Comparison of ENCODE assay signal across 8 cellular contexts in the genomic region with DNA sequence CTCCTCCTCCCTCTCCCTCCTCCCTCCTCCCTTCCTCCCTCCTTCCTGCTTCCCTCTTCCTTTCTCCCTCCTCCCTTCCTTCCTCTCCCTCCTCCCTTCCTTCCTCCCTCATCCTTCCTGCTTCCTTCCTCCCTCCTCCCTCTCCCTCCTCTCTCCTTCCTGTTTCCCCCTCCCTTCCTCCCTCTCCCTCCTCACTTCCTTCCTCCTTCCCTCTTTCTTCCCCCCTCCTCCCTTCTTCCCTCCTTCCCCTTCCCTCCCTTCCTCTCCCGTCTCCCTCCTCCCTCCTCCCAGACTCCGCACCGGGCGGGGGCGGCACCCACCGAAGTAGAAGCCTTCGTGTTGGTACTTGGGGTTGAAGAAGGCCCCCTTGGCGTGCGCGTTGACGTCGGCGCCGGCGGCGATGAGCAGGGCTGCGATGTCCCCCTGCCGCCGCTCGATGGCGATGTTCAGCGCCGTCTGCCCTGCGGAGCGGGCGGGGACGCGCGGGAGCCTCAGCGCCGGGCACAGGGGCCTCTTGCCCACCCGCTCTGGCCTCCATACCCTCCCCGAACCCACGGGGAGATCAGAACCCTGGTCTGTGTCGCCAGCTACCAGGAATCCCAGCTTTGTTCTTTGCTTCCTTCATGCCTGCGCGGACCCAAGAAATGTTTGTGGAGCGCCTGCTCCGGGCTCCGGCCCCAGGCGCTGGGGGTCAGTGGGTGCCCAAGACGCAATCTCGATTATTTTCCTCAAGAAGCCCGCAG. TPM values are rescaled to one million over a fixed set of nuclear protein-coding genes. Genes with fewer than 3 reads are reported as not detected.
A peak's percentile ranks its signal among the peaks of the same experiment; 100 is the strongest.
DNase-seq lines count a peak whose midpoint lies in the region; ATAC-seq, FAIRE-seq and TF ChIP-seq lines count a peak whose summit lies in the region.

No MANE protein-coding gene starts in this region.

- DNase-seq in CD4-positive, CD25-positive, alpha-beta regulatory T cell = peak in 2 of 3 donors; percentile 31 to 63
- DNase-seq in activated CD4-positive, CD25-positive, alpha-beta regulatory T cell (lab: John Stamatoyannopoulos, UW) = peak; percentile 18 to 27 (median 20)
- DNase-seq in cerebellar cortex (ENCODE audit: low spot score) = peak; percentile 66
- peak; percentile 88 for DNase-seq in kidney
- DNase-seq in stimulated activated CD4-positive, alpha-beta T cell treated with anti-CD3 and anti-CD28 coated beads, Interleukin-12 subunit alpha, Interleukin-12 subunit beta, amount 100 ng/mL, for 24 hours (ENCODE audit: low read depth in 2 of 2) = peak; percentile 30 to 50

- H3K9ac ChIP-seq in kidney (ENCODE audit: low read length in 2 of 2) = no peak overlapping the region

- no peak for FAIRE-seq in kidney (lab: Jason Lieb, UNC)

- peaks cover 3% of the 10 kb centered on the region for H3K4me1 ChIP-seq in CD4-positive, CD25-positive, alpha-beta regulatory T cell (ENCODE audit: control insufficient read depth, insufficient read depth, low read length, poor library complexity, severe bottlenecking)
- no peaks in the 10 kb centered on the region for H3K4me1 ChIP-seq in kidney (ENCODE audit: control insufficient read depth in 1 of 2, insufficient read depth in 1 of 2, low read depth in 1 of 2, low read length in 2 of 2)

- H3K27me3 ChIP-seq in CD4-positive, CD25-positive, alpha-beta regulatory T cell (ENCODE audit: control insufficient read depth, insufficient read depth, low read length) = no peaks in the 10 kb centered on the region

- peak overlapping the region in 2 of 4 donors; percentile 38 to 69 for H3K4me3 Mint-ChIP-seq in CD4-positive, CD25-positive, alpha-beta regulatory T cell

- no peaks in the 10 kb centered on the region for H3K36me3 Mint-ChIP-seq in CD4-positive, CD25-positive, alpha-beta regulatory T cell

- no peaks in the 10 kb centered on the region for H3K36me3 ChIP-seq in CD4-positive, CD25-positive, alpha-beta regulatory T cell (ENCODE audit: control insufficient read depth, insufficient read depth, low read length)
- no peaks in the 10 kb centered on the region for H3K36me3 ChIP-seq in kidney (ENCODE audit: control insufficient read depth in 1 of 2, insufficient read depth in 2 of 2, low read length in 2 of 2)

- ATAC-seq in CD4-positive, CD25-positive, alpha-beta regulatory T cell (ENCODE audit: low read depth in 2 of 2) = peak; percentile 77 to 81
- ATAC-seq in HG03175 (IDR thresholded peaks at IDR 0.05; ENCODE audit: unreplicated experiment) (peak; percentile 38), HG03045 (IDR thresholded peaks at IDR 0.05; ENCODE audit: unreplicated experiment) (no peak), HG03565 (IDR thresholded peaks at IDR 0.05; ENCODE audit: unreplicated experiment) (no peak)

- peak overlapping the region; percentile 8 for H3K27ac ChIP-seq in CD4-positive, CD25-positive, alpha-beta regulatory T cell (ENCODE audit: insufficient read depth, low read length, poor library complexity, severe bottlenecking)
- H3K27ac ChIP-seq in kidney (ENCODE audit: low read depth in 2 of 2, low read length in 2 of 2) = no peak overlapping the region

- peaks cover 7% of the 10 kb centered on the region for H3K27me3 Mint-ChIP-seq in CD4-positive, CD25-positive, alpha-beta regulatory T cell

- H3K9me3 Mint-ChIP-seq in CD4-positive, CD25-positive, alpha-beta regulatory T cell = peaks cover 0 to 2% (median 0%) of the 10 kb centered on the region in 7 donors

- no peak overlapping the region for H3K4me3 ChIP-seq in CD4-positive, CD25-positive, alpha-beta regulatory T cell (ENCODE audit: low read depth, low read length)
- H3K4me3 ChIP-seq in kidney (ENCODE audit: low read length in 2 of 2) = peak overlapping the region in 1 of 2 donors; percentile 27

- no peaks in the 10 kb centered on the region for H3K9me3 ChIP-seq in CD4-positive, CD25-positive, alpha-beta regulatory T cell (ENCODE audit: control insufficient read depth in 2 of 2, low read length in 2 of 2)
- no peaks in the 10 kb centered on the region for H3K9me3 ChIP-seq in kidney (ENCODE audit: control insufficient read depth in 1 of 2, low read length in 2 of 2)

- H3K4me1 Mint-ChIP-seq in CD4-positive, CD25-positive, alpha-beta regulatory T cell = peaks cover 0 to 20% (median 2%) of the 10 kb centered on the region in 4 donors

- peak overlapping the region in 1 of 3 donors; percentile 46 for H3K27ac Mint-ChIP-seq in CD4-positive, CD25-positive, alpha-beta regulatory T cell

- intact Hi-C loops in kidney (cut with DNase I) = no loop called here

- TF ChIP-seq CTCF in kidney (IDR thresholded peaks at IDR 0.05; ENCODE audit: borderline replicate concordance, extremely low read depth, insufficient read depth) = peak; percentile 47

RNA-seq across cellular contexts. Expression of gene TRPV3, which starts 22.2 kb away (rescaled TPM):
- total RNA-seq in CD4-positive, CD25-positive, alpha-beta regulatory T cell = 0.25 TPM
- polyA plus RNA-seq in CD4-positive, CD25-positive, alpha-beta regulatory T cell = under 1 TPM in 1 of 4 donors, not detected in 3; 0.06 TPM
- 1.2 TPM for total RNA-seq in kidney
- 0.13 TPM for polyA plus RNA-seq in kidney (ENCODE audit: insufficient read depth, low read depth, low replicate concordance)

RNA-seq across cellular contexts. Expression of gene ASPA, which starts 59.6 kb away (rescaled TPM):
- not detected for total RNA-seq in CD4-positive, CD25-positive, alpha-beta regulatory T cell
- polyA plus RNA-seq in CD4-positive, CD25-positive, alpha-beta regulatory T cell = not detected
- total RNA-seq in kidney = 5.1 TPM
- polyA plus RNA-seq in kidney (ENCODE audit: insufficient read depth, low read depth, low replicate concordance) = 24.2 TPM

Comparison
In these comparisons a context has a peak if more than half of its experiments do, and no peak if none do; other contexts are left out.
1. ATAC-seq: peak in CD4-positive, CD25-positive, alpha-beta regulatory T cell (2 of 2) and HG03175 (single experiment); none in HG03045 (single experiment) and HG03565 (single experiment).
2. DNase-seq: peak in every context shown above with its lines; median percentile 88 in kidney; 66 in cerebellar cortex; 47 in CD4-positive, CD25-positive, alpha-beta regulatory T cell; 40 in stimulated activated CD4-positive, alpha-beta T cell treated with anti-CD3 and anti-CD28 coated beads, Interleukin-12 subunit alpha, Interleukin-12 subunit beta, amount 100 ng/mL, for 24 hours; 20 in activated CD4-positive, CD25-positive, alpha-beta regulatory T cell.